8 cellular contexts compared by ENCODE assay signal in the genomic region with DNA sequence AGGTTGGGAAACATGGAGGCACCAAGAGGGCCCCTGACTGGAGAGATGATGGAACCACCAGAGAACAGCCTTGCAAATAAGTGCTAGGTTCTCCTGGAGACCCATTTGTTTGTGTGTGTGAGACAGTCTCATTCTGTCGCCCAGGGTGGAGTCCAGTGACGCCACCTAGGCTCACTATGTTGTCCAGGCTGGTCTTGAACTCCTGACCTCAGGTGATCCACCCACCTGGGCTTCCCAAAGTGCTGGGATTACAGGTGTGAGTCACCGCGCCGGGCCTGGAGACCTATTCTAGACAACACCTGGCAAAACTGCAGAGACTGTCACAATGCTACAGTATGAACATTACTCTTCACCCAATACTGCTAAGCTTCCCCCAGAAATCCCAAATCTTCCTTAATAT. TPM values are rescaled to one million over a fixed set of nuclear protein-coding genes. Genes with fewer than 3 reads are reported as not detected.
DNase-seq lines count a peak whose midpoint lies in the region; ATAC-seq and TF ChIP-seq lines count a peak whose summit lies in the region.

No MANE protein-coding gene starts in this region.

- RAD21 ChIA-PET in HCT116 (lab: Charles Lee; ENCODE audit: low non-redundant PET in 1 of 2, low total read pairs in 2 of 2, uncharacterized antibody in 2 of 2, unreplicated experiment in 2 of 2), result no interaction called here

- H3K4me1 ChIP-seq in HCT116 (ENCODE audit: control insufficient read depth in 1 of 2, insufficient read depth in 2 of 2, low read length in 2 of 2) (peaks cover 12 to 26% of the 10 kb centered on the region in 2 experiments), gastrocnemius medialis (peaks cover 29 to 34% of the 10 kb centered on the region in 2 donors)

- H3K36me3 ChIP-seq in HCT116 (ENCODE audit: control insufficient read depth in 1 of 2, insufficient read depth in 2 of 2, low read length in 2 of 2) (peaks cover 3 to 4% of the 10 kb centered on the region in 2 experiments; a peak in 1 of 4 replicates), WERI-Rb-1 (peaks cover 46% of the 10 kb centered on the region), gastrocnemius medialis (no peaks in the 10 kb centered on the region)

- TSS peak; percentile 76 for BruUV-seq in HCT116 (replicated peaks; lab: Mats Ljungman, UMichigan)

- no peak overlapping the region for H2AFZ ChIP-seq in HCT116 (ENCODE audit: low read depth, low read length, poor library complexity, severe bottlenecking)

- peak; percentile 51 for DNase-seq in HCT116 (ENCODE audit: low read depth, low spot score)
- DNase-seq in WERI-Rb-1, result no peak
- no peak for DNase-seq in fibroblast of the aortic adventitia (ENCODE audit: low read depth)
- DNase-seq in gastrocnemius medialis, result peak; percentile 34 to 70
- no peak for DNase-seq in kidney glomerular epithelial cell (lab: John Stamatoyannopoulos, UW)
- DNase-seq in NCI-H1417 (lab: John Stamatoyannopoulos, UW), result no peak
- DNase-seq in anterior cingulate cortex (lab: John Stamatoyannopoulos, UW), result no peak

- H3K27ac ChIP-seq in HCT116 (ENCODE audit: low read depth, low read length) (peak overlapping the region; percentile 83), WERI-Rb-1 (peak overlapping the region; percentile 93; the same call in 1 of the 2 replicates), gastrocnemius medialis (peak overlapping the region; percentile 95 to 98 (median 98))

- no peak for TF ChIP-seq POLR2A in HCT116 (IDR thresholded peaks at IDR 0.05; ENCODE audit: borderline replicate concordance, extremely low read depth, insufficient read depth, insufficient read length)
- no peak for TF ChIP-seq POLR2A in gastrocnemius medialis (IDR thresholded peaks at IDR 0.05)

- ATAC-seq in HCT116 (peak; percentile 53), gastrocnemius medialis (peak; percentile 18 to 33), GM19023 (IDR thresholded peaks at IDR 0.05; ENCODE audit: unreplicated experiment) (no peak)

- H3K27me3 ChIP-seq in HCT116 (ENCODE audit: insufficient read depth, low read length) (no peaks in the 10 kb centered on the region), WERI-Rb-1 (ENCODE audit: insufficient read depth, low read depth, severe bottlenecking) (no peaks in the 10 kb centered on the region), gastrocnemius medialis (no peaks in the 10 kb centered on the region)

- intact Hi-C loops in HCT116 (cut with micrococcal nuclease), result no loop called here
- intact Hi-C loops in gastrocnemius medialis (cut with DNase I; ENCODE audit: low total_unique reads), result no loop called here

- H3K79me2 ChIP-seq in HCT116 (ENCODE audit: insufficient read depth, low read length), result peaks cover 63% of the 10 kb centered on the region

- in situ Hi-C loops in gastrocnemius medialis (cut with MboI; ENCODE audit: low sequenced_read_pairs in 4 of 4), result no loop called here

- CTCF ChIA-PET in HCT116 (lab: Charles Lee), result no interaction called here

- TF ChIP-seq RAD21 in HCT116 (IDR thresholded peaks at IDR 0.05; ENCODE audit: low read depth), result no peak

- TF ChIP-seq CTCF in HCT116 (IDR thresholded peaks at IDR 0.05 in 2 of 3, conservative IDR thresholded peaks at IDR 0.05 in 1 of 3; ENCODE audit: borderline replicate concordance in 1 of 3, insufficient read depth in 1 of 3, low read depth in 2 of 3, low read length in 2 of 3) (no peak), WERI-Rb-1 (IDR thresholded peaks at IDR 0.05; ENCODE audit: low read depth, low read length) (no peak), fibroblast of the aortic adventitia (IDR thresholded peaks at IDR 0.05; ENCODE audit: insufficient read depth, low read length) (no peak), gastrocnemius medialis (IDR thresholded peaks at IDR 0.05 in 4 of 5, conservative IDR thresholded peaks at IDR 0.05 in 1 of 5) (no peak)

- H3K4me3 ChIP-seq in HCT116 (replicated peaks in 1 of 2; ENCODE audit: low read depth in 1 of 2, low read length in 2 of 2) (peak overlapping the region; percentile 74 to 94), WERI-Rb-1 (ENCODE audit: low read depth, low read length) (no peak overlapping the region), fibroblast of the aortic adventitia (ENCODE audit: low read depth, low read length) (peak overlapping the region; percentile 91), gastrocnemius medialis (peak overlapping the region; percentile 72 to 97 (median 94))

- peak overlapping the region; percentile 97 for H3K9ac ChIP-seq in HCT116 (ENCODE audit: low read length)

- H3K9me2 ChIP-seq in HCT116 (ENCODE audit: insufficient read depth), result no peaks in the 10 kb centered on the region

- H3K9me3 ChIP-seq in HCT116 (ENCODE audit: control insufficient read depth in 1 of 2, insufficient read depth in 1 of 2, low read depth in 1 of 2, low read length in 2 of 2), result no peaks in the 10 kb centered on the region
- no peaks in the 10 kb centered on the region for H3K9me3 ChIP-seq in WERI-Rb-1 (ENCODE audit: severe bottlenecking)
- no peaks in the 10 kb centered on the region for H3K9me3 ChIP-seq in gastrocnemius medialis

- peaks cover 14% of the 10 kb centered on the region; the same call in 1 of the 2 replicates for H4K20me1 ChIP-seq in HCT116 (ENCODE audit: insufficient read depth)

- peak overlapping the region; percentile 80 for H3K4me2 ChIP-seq in HCT116 (ENCODE audit: low read length)

- POLR2A ChIA-PET in HCT116 (lab: Charles Lee), result no interaction called here

TF ChIP-seq in HCT116, 20 proteins besides CTCF, POLR2A, EP300 and RAD21 (continues in another document):
- peak; percentile 40; the same call in 1 of the 2 replicates for TF ChIP-seq CBX3 (IDR thresholded peaks at IDR 0.05; ENCODE audit: low read depth)
- TF ChIP-seq JUND (IDR thresholded peaks at IDR 0.05), result peak; percentile 55
- TF ChIP-seq, protein P1, sequence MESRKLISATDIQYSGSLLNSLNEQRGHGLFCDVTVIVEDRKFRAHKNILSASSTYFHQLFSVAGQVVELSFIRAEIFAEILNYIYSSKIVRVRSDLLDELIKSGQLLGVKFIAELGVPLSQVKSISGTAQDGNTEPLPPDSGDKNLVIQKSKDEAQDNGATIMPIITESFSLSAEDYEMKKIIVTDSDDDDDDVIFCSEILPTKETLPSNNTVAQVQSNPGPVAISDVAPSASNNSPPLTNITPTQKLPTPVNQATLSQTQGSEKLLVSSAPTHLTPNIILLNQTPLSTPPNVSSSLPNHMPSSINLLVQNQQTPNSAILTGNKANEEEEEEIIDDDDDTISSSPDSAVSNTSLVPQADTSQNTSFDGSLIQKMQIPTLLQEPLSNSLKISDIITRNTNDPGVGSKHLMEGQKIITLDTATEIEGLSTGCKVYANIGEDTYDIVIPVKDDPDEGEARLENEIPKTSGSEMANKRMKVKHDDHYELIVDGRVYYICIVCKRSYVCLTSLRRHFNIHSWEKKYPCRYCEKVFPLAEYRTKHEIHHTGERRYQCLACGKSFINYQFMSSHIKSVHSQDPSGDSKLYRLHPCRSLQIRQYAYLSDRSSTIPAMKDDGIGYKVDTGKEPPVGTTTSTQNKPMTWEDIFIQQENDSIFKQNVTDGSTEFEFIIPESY (IDR thresholded peaks at IDR 0.05; ENCODE audit: extremely low read depth, insufficient replicate concordance, low read length), result no peak
- TF ChIP-seq FOSL1 (IDR thresholded peaks at IDR 0.05; ENCODE audit: low read depth), result peak; percentile 47
- no peak for TF ChIP-seq ELF1 (IDR thresholded peaks at IDR 0.05; ENCODE audit: borderline replicate concordance, low read depth)
- TF ChIP-seq SP1 (IDR thresholded peaks at IDR 0.05; ENCODE audit: low read depth), result peak; percentile 47; the same call in 1 of the 2 replicates
- TF ChIP-seq POLR2AphosphoS5 (IDR thresholded peaks at IDR 0.05; ENCODE audit: low read depth, low read length), result no peak
- no peak; the same call in 1 of the 2 replicates for TF ChIP-seq SIN3A (IDR thresholded peaks at IDR 0.05; ENCODE audit: low read depth)
- no peak for TF ChIP-seq TCF7L2 (IDR thresholded peaks at IDR 0.05; ENCODE audit: borderline replicate concordance, extremely low read depth, insufficient read depth, insufficient read length)
- TF ChIP-seq SRF (IDR thresholded peaks at IDR 0.05; ENCODE audit: low read depth), result no peak
- no peak for TF ChIP-seq EZH2 (IDR thresholded peaks at IDR 0.05)

RNA-seq across cellular contexts. Expression of a gene that starts 1.5 kb away (rescaled TPM):
- total RNA-seq in HCT116 (2021; ENCODE audit: unreplicated experiment) (137 TPM), fibroblast of the aortic adventitia (ENCODE audit: low replicate concordance) (34.4 and 60.3 TPM in 2 replicates), gastrocnemius medialis (100 to 1,000 TPM; 176 to 290 (median 263) TPM)
- 71.3 and 75.9 TPM in 2 replicates for polyA plus RNA-seq in HCT116 (2012)

RNA-seq across cellular contexts. Expression of a gene that starts 1.6 kb away (rescaled TPM):
- total RNA-seq in HCT116 (2021; ENCODE audit: unreplicated experiment) (2.3 TPM), fibroblast of the aortic adventitia (ENCODE audit: low replicate concordance) (2.7 and 4.5 TPM in 2 replicates), gastrocnemius medialis (under 1 TPM in 2 of 4 donors, not detected in 2; 0.22 to 0.26 TPM)
- 0.80 and 1.1 TPM in 2 replicates for polyA plus RNA-seq in HCT116 (2012)

RNA-seq across cellular contexts. Expression of a gene that starts 20.9 kb away (rescaled TPM):
- not detected for total RNA-seq in HCT116 (2021; ENCODE audit: unreplicated experiment)
- polyA plus RNA-seq in HCT116 (2012), result 0.10 TPM in 1 of 2 replicates, not detected in the other
- 0.63 TPM in 1 of 2 replicates, not detected in the other for total RNA-seq in fibroblast of the aortic adventitia (ENCODE audit: low replicate concordance)
- total RNA-seq in gastrocnemius medialis, result not detected

RNA-seq across cellular contexts. Expression of a gene that starts 31.0 kb away (rescaled TPM):
- total RNA-seq in HCT116 (2021; ENCODE audit: unreplicated experiment) (75.9 TPM), fibroblast of the aortic adventitia (ENCODE audit: low replicate concordance) (20.7 and 22.2 TPM in 2 replicates), gastrocnemius medialis (10 to 100 TPM; 15.5 to 32.2 (median 22.2) TPM)
- 79.6 and 84.0 TPM in 2 replicates for polyA plus RNA-seq in HCT116 (2012)

RNA-seq across cellular contexts. Expression of a gene that starts 31.1 kb away (rescaled TPM):
- 77.5 TPM for total RNA-seq in HCT116 (2021; ENCODE audit: unreplicated experiment)
- 39.7 and 42.4 TPM in 2 replicates for polyA plus RNA-seq in HCT116 (2012)
- total RNA-seq in fibroblast of the aortic adventitia (ENCODE audit: low replicate concordance), result 7.0 and 12.0 TPM in 2 replicates
- total RNA-seq in gastrocnemius medialis, result 10 to 100 TPM in 2 of 4 donors, 1 to 10 TPM in 2; 6.7 to 17.1 (median 11.2) TPM

Comparison
In these comparisons a context has a peak if more than half of its experiments do, and no peak if none do; other contexts are left out.
1. DNase-seq: peak in HCT116 (single experiment) and gastrocnemius medialis (2 of 2); none in WERI-Rb-1 (single experiment), fibroblast of the aortic adventitia (single experiment), kidney glomerular epithelial cell (single experiment), NCI-H1417 (0 of 3) and anterior cingulate cortex (0 of 58).
2. Peak in every context shown above with its lines, with median percentiles within 50 percentile points of each other: H3K27ac ChIP-seq.